11 cellular contexts compared by ENCODE assay signal in genomic region chr2:36380624-36381481, GRCh38. TPM values are rescaled to one million over a fixed set of nuclear protein-coding genes. Genes with fewer than 3 reads are reported as not detected.
DNase-seq lines count a peak whose midpoint lies in the region; ATAC-seq and TF ChIP-seq lines count a peak whose summit lies in the region.
"Had no signal": no experiment of that assay in that cellular context is flagged by ENCODE, and none has a peak within 500 bp of the region (broad histone marks: within the 10 kb centered on the region; RNA-seq: fewer than 3 reads in every experiment).

No MANE protein-coding gene starts in this region.

- DNase-seq in HuH-7.5 (ENCODE audit: low spot score), result peak; percentile 41
- peak; percentile 55 to 81 (median 72) for DNase-seq in body of pancreas
- DNase-seq in kidney tubule cell (ENCODE audit: low spot score), result peak; percentile 97
- no peak for DNase-seq in thoracic aorta (ENCODE audit: low spot score)
- DNase-seq in HAP-1 (ENCODE audit: low spot score in 2 of 2), result no peak
- DNase-seq in foreskin melanocyte, result no peak
- DNase-seq: effector memory CD8-positive, alpha-beta T cell; KG1; natural killer cell had no signal

- TF ChIP-seq POLR2A in body of pancreas (IDR thresholded peaks at IDR 0.05), result peak in 1 of 3 donors; percentile 31

- in situ Hi-C loops in HAP-1 (cut with MboI; ENCODE audit: low sequenced_read_pairs), result no loop called here

- H3K27ac ChIP-seq in body of pancreas (peak overlapping the region; percentile 27 to 75 (median 58)), thoracic aorta (peak overlapping the region; percentile 6 to 34)

- H3K36me3 ChIP-seq in body of pancreas (replicated peaks in 1 of 2; ENCODE audit: insufficient read depth in 1 of 2, low read depth in 2 of 2), result no peaks in the 10 kb centered on the region
- H3K36me3 ChIP-seq in thoracic aorta, result no peaks in the 10 kb centered on the region
- H3K36me3 ChIP-seq in HAP-1 (replicated peaks), result no peaks in the 10 kb centered on the region

- peak; percentile 88 for ATAC-seq in body of pancreas
- ATAC-seq in thoracic aorta (ENCODE audit: insufficient number of reproducible peaks, low FRiP score, low read depth), result no peak
- ATAC-seq in GM21528 (IDR thresholded peaks at IDR 0.05; ENCODE audit: low FRiP score, unreplicated experiment), result no peak
- ATAC-seq in GM21723 (IDR thresholded peaks at IDR 0.05; ENCODE audit: unreplicated experiment), result no peak
- ATAC-seq: effector memory CD8-positive, alpha-beta T cell; natural killer cell had no signal

- H3K4me1 ChIP-seq in body of pancreas (peaks cover 32% of the 10 kb centered on the region), thoracic aorta (ENCODE audit: control insufficient read depth in 1 of 2, low read depth in 2 of 2) (peaks cover 31 to 75% of the 10 kb centered on the region in 2 donors), HAP-1 (peaks cover 17% of the 10 kb centered on the region)

- H3K27me3 ChIP-seq in body of pancreas (no peaks in the 10 kb centered on the region), thoracic aorta (replicated peaks; ENCODE audit: insufficient read depth) (no peaks in the 10 kb centered on the region), HAP-1 (ENCODE audit: low read depth) (no peaks in the 10 kb centered on the region)

- H3K9me3 ChIP-seq in body of pancreas (no peaks in the 10 kb centered on the region), thoracic aorta (no peaks in the 10 kb centered on the region), HAP-1 (no peaks in the 10 kb centered on the region)

- 38 to 39% methylated on average over 15 of the region's 15 CpGs for WGBS in body of pancreas, 2 donors

- intact Hi-C loops in body of pancreas (cut with DNase I), result no loop called here

- H3K4me3 ChIP-seq in body of pancreas (no peak overlapping the region), thoracic aorta (peak overlapping the region; percentile 5), HAP-1 (no peak overlapping the region)

- TF ChIP-seq CTCF in body of pancreas (IDR thresholded peaks at IDR 0.05), result no peak
- TF ChIP-seq CTCF in thoracic aorta (IDR thresholded peaks at IDR 0.05), result no peak

RNA-seq across cellular contexts. Expression of gene CRIM1, which starts 25.3 kb away (rescaled TPM):
- total RNA-seq in body of pancreas (10 to 100 TPM; 41.5 to 64.6 TPM), thoracic aorta (100 to 1,000 TPM; 217 to 465 TPM)

Comparison
In these comparisons a context has a peak if more than half of its experiments do, and no peak if none do; other contexts are left out.
1. DNase-seq: peak in HuH-7.5 (single experiment), body of pancreas (4 of 4) and kidney tubule cell (single experiment); none in thoracic aorta (single experiment), HAP-1 (0 of 2) and foreskin melanocyte (single experiment).